In genomic region chr9:129640871-129641750, GRCh38 we compare ENCODE assay signal across 8 cellular contexts. TPM values are rescaled to one million over a fixed set of nuclear protein-coding genes. Genes with fewer than 3 reads are reported as not detected.
DNase-seq lines count a peak whose midpoint lies in the region; ATAC-seq and TF ChIP-seq lines count a peak whose summit lies in the region.

No MANE protein-coding gene starts in this region.

- peaks cover 26% of the 10 kb centered on the region for H3K79me2 ChIP-seq in smooth muscle cell (ENCODE audit: low read depth)

- no peak for TF ChIP-seq POLR2A in gastroesophageal sphincter (IDR thresholded peaks at IDR 0.05)

- peak overlapping the region; percentile 96 for H3K4me2 ChIP-seq in smooth muscle cell

- H3K27ac ChIP-seq in gastroesophageal sphincter: peak overlapping the region; percentile 44 to 91 (median 90)
- peak overlapping the region; percentile 55 for H3K27ac ChIP-seq in smooth muscle cell (ENCODE audit: low read depth)

- peak overlapping the region; percentile 83 for H3K27ac Mint-ChIP-seq in activated CD4-positive, alpha-beta T cell treated with anti-CD3 and anti-CD28 coated beads, Interleukin-2, amount 10 ng/mL, durations not matched to agents 7 days and 5 days
- peak overlapping the region; percentile 93 for H3K27ac Mint-ChIP-seq in T-helper 17 cell

- TF ChIP-seq CTCF in gastroesophageal sphincter (IDR thresholded peaks at IDR 0.05) (no peak), smooth muscle cell (IDR thresholded peaks at IDR 0.05; ENCODE audit: borderline replicate concordance, insufficient read depth, poor library complexity, severe bottlenecking) (no peak)

- 16 to 40% methylated on average over 1 to 10 of the region's 44 CpGs for WGBS in gastroesophageal sphincter (ENCODE audit: low coverage in 1 of 2), 2 donors
- WGBS in smooth muscle cell (ENCODE audit: low lambda C conversion rate): 34% methylated on average over 38 of the region's 44 CpGs

- H3K27me3 Mint-ChIP-seq in activated CD4-positive, alpha-beta T cell treated with anti-CD3 and anti-CD28 coated beads, Interleukin-2, amount 10 ng/mL, durations not matched to agents 7 days and 5 days: no peaks in the 10 kb centered on the region
- no peaks in the 10 kb centered on the region for H3K27me3 Mint-ChIP-seq in T-helper 17 cell

- peak; percentile 47 for ATAC-seq in T-helper 17 cell
- ATAC-seq in gastroesophageal sphincter: no peak

- H3K9me3 ChIP-seq in T-helper 17 cell (ENCODE audit: control insufficient read depth, low read length, poor library complexity, severe bottlenecking) (no peaks in the 10 kb centered on the region), gastroesophageal sphincter (no peaks in the 10 kb centered on the region), smooth muscle cell (replicated peaks; ENCODE audit: low read depth) (no peaks in the 10 kb centered on the region)

- peak overlapping the region; percentile 88 for H3K9ac ChIP-seq in smooth muscle cell (ENCODE audit: low read depth)

- peaks cover 22% of the 10 kb centered on the region for H3K4me1 Mint-ChIP-seq in activated CD4-positive, alpha-beta T cell treated with anti-CD3 and anti-CD28 coated beads, Interleukin-2, amount 10 ng/mL, durations not matched to agents 7 days and 5 days
- H3K4me1 Mint-ChIP-seq in T-helper 17 cell: peaks cover 20% of the 10 kb centered on the region

- CTCF ChIA-PET in activated CD4-positive, alpha-beta T cell treated with anti-CD3 and anti-CD28 coated beads, Interleukin-2, amount 10 ng/mL, durations not matched to agents 7 days and 5 days (lab: Charles Lee): interaction anchor here (0.6 to 1.6 kb wide), 9 partner anchors 11 to 414 kb away, joined by 3 to 7 read pairs (median 4); partner anchors contain the start of genes C9orf50 and NTMT1

- H3K4me1 ChIP-seq in gastroesophageal sphincter (peaks cover 3 to 42% (median 20%) of the 10 kb centered on the region in 3 donors), smooth muscle cell (ENCODE audit: low read depth) (peaks cover 8% of the 10 kb centered on the region)

- H3K36me3 Mint-ChIP-seq in activated CD4-positive, alpha-beta T cell treated with anti-CD3 and anti-CD28 coated beads, Interleukin-2, amount 10 ng/mL, durations not matched to agents 7 days and 5 days (ENCODE audit: low read depth): peaks cover 9% of the 10 kb centered on the region
- peaks cover 5% of the 10 kb centered on the region for H3K36me3 Mint-ChIP-seq in T-helper 17 cell (ENCODE audit: low read depth)

- no peak for DNase-seq in activated CD4-positive, alpha-beta T cell treated with anti-CD3 and anti-CD28 coated beads, Interleukin-2, amount 10 ng/mL, durations not matched to agents 7 days and 5 days
- no peak for DNase-seq in activated CD4-positive, alpha-beta T cell treated with anti-CD3 and anti-CD28 coated beads for 4 hours
- DNase-seq in T-helper 17 cell: no peak
- no peak for DNase-seq in smooth muscle cell (lab: John Stamatoyannopoulos, UW; ENCODE audit: unreplicated experiment)
- DNase-seq in stimulated activated CD4-positive, alpha-beta T cell treated with anti-CD3 and anti-CD28 coated beads, Interleukin-1b, Interleukin-23, amount 100 ng/mL, for 48 hours: no peak
- no peak for DNase-seq in mesenteric fat pad (ENCODE audit: low spot score)
- DNase-seq in NCI-H1417 (lab: John Stamatoyannopoulos, UW): no peak

- POLR2A ChIA-PET in activated CD4-positive, alpha-beta T cell treated with anti-CD3 and anti-CD28 coated beads, Interleukin-2, amount 10 ng/mL, durations not matched to agents 7 days and 5 days (lab: Charles Lee): interaction anchor here (0.6 kb wide), 1 partner anchor 194 kb away, joined by 3 read pairs; no protein-coding TSS in a partner anchor

- peak overlapping the region; percentile 61 to 76 for H3K4me3 ChIP-seq in gastroesophageal sphincter
- peak overlapping the region; percentile 94 for H3K4me3 ChIP-seq in smooth muscle cell

- H2AFZ ChIP-seq in smooth muscle cell (ENCODE audit: low read depth): no peak overlapping the region

- no peaks in the 10 kb centered on the region for H3K27me3 ChIP-seq in gastroesophageal sphincter
- no peaks in the 10 kb centered on the region for H3K27me3 ChIP-seq in smooth muscle cell (ENCODE audit: low read depth)

- peaks cover 5% of the 10 kb centered on the region for H3F3A ChIP-seq in smooth muscle cell (ENCODE audit: low read depth)

- TF ChIP-seq EP300 in gastroesophageal sphincter (IDR thresholded peaks at IDR 0.05): no peak

- H3K9me3 Mint-ChIP-seq in activated CD4-positive, alpha-beta T cell treated with anti-CD3 and anti-CD28 coated beads, Interleukin-2, amount 10 ng/mL, durations not matched to agents 7 days and 5 days: no peaks in the 10 kb centered on the region

- peaks cover 38% of the 10 kb centered on the region for H4K20me1 ChIP-seq in smooth muscle cell (ENCODE audit: low read depth)

- H3K4me3 Mint-ChIP-seq in activated CD4-positive, alpha-beta T cell treated with anti-CD3 and anti-CD28 coated beads, Interleukin-2, amount 10 ng/mL, durations not matched to agents 7 days and 5 days: peak overlapping the region; percentile 80
- peak overlapping the region; percentile 90 for H3K4me3 Mint-ChIP-seq in T-helper 17 cell

- H3K36me3 ChIP-seq in gastroesophageal sphincter (peaks cover 0 to 34% of the 10 kb centered on the region in 2 donors), smooth muscle cell (ENCODE audit: low read depth) (no peaks in the 10 kb centered on the region)

RNA-seq across cellular contexts. Expression of gene ASB6, which starts 0.8 kb away (rescaled TPM):
- total RNA-seq in activated CD4-positive, alpha-beta T cell treated with anti-CD3 and anti-CD28 coated beads, Interleukin-2, amount 10 ng/mL, durations not matched to agents 7 days and 5 days: 10 to 100 TPM; 24.1 to 26.6 TPM
- total RNA-seq in T-helper 17 cell: 10 to 100 TPM; 21.9 to 28.7 TPM
- 10 to 100 TPM; 21.3 to 37.2 (median 28.2) TPM for total RNA-seq in gastroesophageal sphincter
- 10.9 and 13.8 TPM in 2 replicates for total RNA-seq in smooth muscle cell
- 22.2 and 26.0 TPM in 2 replicates for polyA plus RNA-seq in smooth muscle cell
- 14.6 TPM for total RNA-seq in mesenteric fat pad

RNA-seq across cellular contexts. Expression of gene NTMT1, which starts 15.1 kb away (rescaled TPM):
- 10 to 100 TPM; 28.5 to 33.9 TPM for total RNA-seq in activated CD4-positive, alpha-beta T cell treated with anti-CD3 and anti-CD28 coated beads, Interleukin-2, amount 10 ng/mL, durations not matched to agents 7 days and 5 days
- total RNA-seq in T-helper 17 cell (10 to 100 TPM; 27.0 to 27.8 TPM), gastroesophageal sphincter (10 to 100 TPM; 12.8 to 24.0 (median 21.8) TPM), smooth muscle cell (24.7 and 42.9 TPM in 2 replicates), mesenteric fat pad (24.6 TPM)
- 118 and 129 TPM in 2 replicates for polyA plus RNA-seq in smooth muscle cell

RNA-seq across cellular contexts. Expression of gene C9orf50, which starts 20.2 kb away (rescaled TPM):
- not detected for total RNA-seq in activated CD4-positive, alpha-beta T cell treated with anti-CD3 and anti-CD28 coated beads, Interleukin-2, amount 10 ng/mL, durations not matched to agents 7 days and 5 days
- total RNA-seq in T-helper 17 cell (not detected), gastroesophageal sphincter (under 1 TPM in 1 of 4 donors, not detected in 3; 0.27 TPM), smooth muscle cell (not detected in 2 replicates), mesenteric fat pad (not detected)
- 0.59 TPM in 1 of 2 replicates, not detected in the other for polyA plus RNA-seq in smooth muscle cell

RNA-seq across cellular contexts. Expression of gene PRRX2, which starts 24.3 kb away (rescaled TPM):
- total RNA-seq in activated CD4-positive, alpha-beta T cell treated with anti-CD3 and anti-CD28 coated beads, Interleukin-2, amount 10 ng/mL, durations not matched to agents 7 days and 5 days: under 1 TPM in 1 of 2 experiments, not detected in 1; 0.15 TPM
- total RNA-seq in T-helper 17 cell (not detected), gastroesophageal sphincter (10 to 100 TPM in 1 of 4 donors, 1 to 10 TPM in 2, under 1 TPM in 1; 0.93 to 12.1 (median 7.1) TPM), smooth muscle cell (59.9 and 87.7 TPM in 2 replicates), mesenteric fat pad (8.5 TPM)
- polyA plus RNA-seq in smooth muscle cell: 180 and 234 TPM in 2 replicates
